In genomic region chr20:2652724-2653510, GRCh38 we compare ENCODE assay signal across 8 cellular contexts. TPM values are rescaled to one million over a fixed set of nuclear protein-coding genes. Genes with fewer than 3 reads are reported as not detected.
DNase-seq lines count a peak whose midpoint lies in the region; ATAC-seq, FAIRE-seq and TF ChIP-seq lines count a peak whose summit lies in the region.

No MANE protein-coding gene starts in this region.

- peaks cover 53% of the 10 kb centered on the region for H4K20me1 ChIP-seq in astrocyte (ENCODE audit: insufficient read depth, low read length)

- peaks cover 37% of the 10 kb centered on the region for H3K36me3 Mint-ChIP-seq in astrocyte (ENCODE audit: low read depth, unreplicated experiment)

- ATAC-seq in HG02763 (IDR thresholded peaks at IDR 0.05; ENCODE audit: unreplicated experiment) = peak; percentile 38

- no peak for FAIRE-seq in astrocyte (lab: Jason Lieb, UNC)

- H3K9me3 ChIP-seq in astrocyte (ENCODE audit: insufficient read depth, low read depth, low read length) (no peaks in the 10 kb centered on the region), iPS-18a (ENCODE audit: control insufficient read depth, low read depth, low read length) (no peaks in the 10 kb centered on the region)

- H3K4me1 ChIP-seq in astrocyte (ENCODE audit: insufficient read depth, low read length) = peaks cover 18% of the 10 kb centered on the region
- H3K4me1 ChIP-seq in iPS-18a (ENCODE audit: control insufficient read depth, low read depth, low read length) = peaks cover 7% of the 10 kb centered on the region

- TF ChIP-seq CTCF in astrocyte (IDR thresholded peaks at IDR 0.05; ENCODE audit: insufficient read depth, low read depth, low read length) = no peak

- peak overlapping the region; percentile 72 for H3K27ac Mint-ChIP-seq in astrocyte (ENCODE audit: unreplicated experiment)

- H3K79me2 ChIP-seq in astrocyte (ENCODE audit: insufficient read depth, low read length) = peaks cover 70% of the 10 kb centered on the region

- peak; percentile 28 for DNase-seq in activated gamma-delta T cell treated with anti-CD3 and anti-CD28 coated beads, Interleukin-2, amount 50 U/mL, for 16 hours (ENCODE audit: low read depth)
- DNase-seq in activated gamma-delta T cell (lab: John Stamatoyannopoulos, UW) (no peak), NCI-H2227 (lab: John Stamatoyannopoulos, UW; ENCODE audit: unreplicated experiment) (peak; percentile 75), astrocyte (ENCODE audit: low read depth) (no peak), EL (no peak)

- peak overlapping the region; percentile 89 for H2AFZ ChIP-seq in astrocyte (ENCODE audit: low read depth, low read length)

- H3K9me3 Mint-ChIP-seq in astrocyte (ENCODE audit: unreplicated experiment) = no peaks in the 10 kb centered on the region

- H3K9ac ChIP-seq in astrocyte (ENCODE audit: low read length) (peak overlapping the region; percentile 97), iPS-18a (ENCODE audit: low read length) (peak overlapping the region; percentile 94)

- H3K27ac ChIP-seq in astrocyte (ENCODE audit: low read depth, low read length) (peak overlapping the region; percentile 64), iPS-18a (ENCODE audit: low read length) (peak overlapping the region; percentile 5), skin epidermis (peak overlapping the region; percentile 50 to 98 (median 92))

- peak overlapping the region; percentile 97 for H3K4me2 ChIP-seq in astrocyte (ENCODE audit: low read length)

- no peaks in the 10 kb centered on the region for H3K27me3 Mint-ChIP-seq in astrocyte (ENCODE audit: low read depth, unreplicated experiment)

- peak overlapping the region; percentile 92 for H3K4me3 Mint-ChIP-seq in astrocyte (ENCODE audit: unreplicated experiment)

- peaks cover 22% of the 10 kb centered on the region for H3K4me1 Mint-ChIP-seq in astrocyte (ENCODE audit: low read depth, unreplicated experiment)

- H3K27me3 ChIP-seq in astrocyte (ENCODE audit: insufficient read depth, low read length) = no peaks in the 10 kb centered on the region
- no peaks in the 10 kb centered on the region for H3K27me3 ChIP-seq in iPS-18a (ENCODE audit: control insufficient read depth, insufficient read depth, low read length)

- H3K4me3 ChIP-seq in astrocyte (ENCODE audit: insufficient read depth, low read depth, low read length) (peak overlapping the region; percentile 100), iPS-18a (ENCODE audit: low read length) (peak overlapping the region; percentile 98), skin epidermis (peak overlapping the region; percentile 81 to 99 (median 98))

- peaks cover 41% of the 10 kb centered on the region for H3K36me3 ChIP-seq in astrocyte (ENCODE audit: insufficient read depth, low read length)
- H3K36me3 ChIP-seq in iPS-18a (ENCODE audit: control insufficient read depth, low read depth, low read length) = peaks cover 49% of the 10 kb centered on the region

RNA-seq across cellular contexts. Expression of gene NOP56, which starts 0.5 kb away (rescaled TPM):
- total RNA-seq in astrocyte = 256 and 292 TPM in 2 replicates

RNA-seq across cellular contexts. Expression of gene IDH3B, which starts 11.1 kb away (rescaled TPM):
- 68.0 and 74.8 TPM in 2 replicates for total RNA-seq in astrocyte

RNA-seq across cellular contexts. Expression of gene EBF4, which starts 39.7 kb away (rescaled TPM):
- 2.3 and 4.1 TPM in 2 replicates for total RNA-seq in astrocyte

Comparison
In these comparisons a context has a peak if more than half of its experiments do, and no peak if none do; other contexts are left out.
1. DNase-seq: peak in activated gamma-delta T cell treated with anti-CD3 and anti-CD28 coated beads, Interleukin-2, amount 50 U/mL, for 16 hours (single experiment) and NCI-H2227 (single experiment); none in activated gamma-delta T cell (single experiment), astrocyte (single experiment) and EL (single experiment).
2. H3K27ac ChIP-seq: peak in every context shown above with its lines; median percentile 92 in skin epidermis; 64 in astrocyte; 5 in iPS-18a.
3. Peak in every context shown above with its lines, with median percentiles within 50 percentile points of each other: H3K4me3 ChIP-seq.